Comparison of ENCODE assay signal across 27 cellular contexts in the genomic region with DNA sequence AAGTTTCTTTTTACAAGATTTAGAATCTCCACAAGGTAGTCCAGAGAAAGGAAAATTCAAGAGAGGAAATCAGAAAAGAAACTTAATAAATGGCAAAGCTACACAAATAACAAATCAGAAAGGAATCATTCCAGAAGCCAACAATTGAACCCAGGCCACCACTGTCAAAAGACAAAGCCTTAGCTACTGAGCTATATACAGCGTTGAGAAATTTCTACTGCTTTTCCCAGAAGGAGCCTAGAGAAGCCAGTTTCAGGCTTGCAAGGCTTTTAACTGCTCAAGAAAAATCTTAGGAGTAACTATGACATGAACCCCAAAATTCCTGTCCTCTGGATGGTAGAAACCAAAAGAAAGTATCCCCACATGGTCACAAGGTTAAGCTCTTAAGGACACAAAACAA.
"Had no signal": no experiment of that assay in that cellular context is flagged by ENCODE, and none has a peak within 500 bp of the region (broad histone marks: within the 10 kb centered on the region; RNA-seq: fewer than 3 reads in every experiment).

No MANE protein-coding gene starts in this region.

- H3K9me3 ChIP-seq: adrenal gland, SJSA1 had no signal

- H3K27ac ChIP-seq: adrenal gland, breast epithelium, KMS-11, SJSA1 had no signal

- H3K36me3 ChIP-seq: adrenal gland, breast epithelium, SJSA1 had no signal

- H3K9ac ChIP-seq: KMS-11 had no signal

- H3K4me1 ChIP-seq: adrenal gland, breast epithelium, SJSA1 had no signal

- H3K4me3 ChIP-seq: adrenal gland, breast epithelium, SJSA1 had no signal

- H3K27me3 ChIP-seq: adrenal gland, SJSA1 had no signal

- DNase-seq: activated CD4-positive, alpha-beta T cell treated with anti-CD3 and anti-CD28 coated beads for 4 hours; activated CD8-positive, alpha-beta memory T cell treated with anti-CD3 and anti-CD28 coated beads, Interleukin-2, amount 50 U/mL, for 4 hours; activated CD8-positive, alpha-beta T cell treated with anti-CD3 and anti-CD28 coated beads for 36 hours; activated gamma-delta T cell treated with Interleukin-2 at 50 U/mL for 16 hours; activated naive CD4-positive, alpha-beta T cell treated with anti-CD3 and anti-CD28 coated beads, Interleukin-2, amount 10 ng/mL, durations not matched to agents 7 days and 5 days; activated naive CD8-positive, alpha-beta T cell treated with anti-CD3 and anti-CD28 coated beads for 36 hours; activated T-cell treated with anti-CD3 and anti-CD28 coated beads, Interleukin-2, amount 50 U/mL, for 72 hours; adrenal gland; anterior cingulate cortex; central memory CD4-positive, alpha-beta T cell; MV-4-11; NCI-H1092 treated with DMSO at 0.1 percent for 48 hours; NCI-H1417 treated with DMSO at 0.1 percent for 48 hours; NCI-H1694; NCI-H2029 treated with DMSO at 0.1 percent for 48 hours; NCI-H510A treated with DMSO at 0.1 percent for 48 hours; NCI-H69; NK-92 treated with Interleukin-12 subunit alpha and Interleukin-12 subunit beta, amount 100 ng/mL, for 24 hours; OCI-M1; RPMI8226; SHP77 had no signal

- ATAC-seq: activated CD4-positive, CD25-positive, alpha-beta regulatory T cell treated with anti-CD3 and anti-CD28 coated beads, Interleukin-2, amount 50 U/mL, for 24 hours; activated CD8-positive, alpha-beta T cell treated with anti-CD3 and anti-CD28 coated beads for 36 hours; activated T-cell treated with anti-CD3 and anti-CD28 coated beads, Interleukin-2, amount 50 U/mL, for 72 hours; Panc1; SK-N-SH treated with all-trans-retinoic acid at 6 μM for 48 hours had no signal
